ENCODE assay signal across 12 cellular contexts in genomic region chr14:92294506-92294905, GRCh38. TPM values are rescaled to one million over a fixed set of nuclear protein-coding genes. Genes with fewer than 3 reads are reported as not detected.
"Had no signal": no experiment of that assay in that cellular context is flagged by ENCODE, and none has a peak within 500 bp of the region (broad histone marks: within the 10 kb centered on the region; RNA-seq: fewer than 3 reads in every experiment).

No MANE protein-coding gene starts in this region.

- H3K36me3 Mint-ChIP-seq: IgD-negative memory B cell had no signal

- H3K27ac Mint-ChIP-seq: GM23338, H9, HFFc6, IgD-negative memory B cell had no signal

- FAIRE-seq: H1, H54, HepG2 had no signal

- H3K9me3 Mint-ChIP-seq: GM23338, H9, HFFc6 had no signal

- ATAC-seq: GM23338, HepG2 had no signal

- H3K4me3 Mint-ChIP-seq: GM23338, H9, HFFc6, IgD-negative memory B cell had no signal

- H2AFZ ChIP-seq: GM23338 had no signal

- H3K4me1 Mint-ChIP-seq: GM23338, H9, IgD-negative memory B cell had no signal

- H3K27ac ChIP-seq: HL-60, KMS-11 had no signal

- DNase-seq: H9, HCEC 1CT, HFFc6, KBM-7 had no signal

- H3K9ac ChIP-seq: KMS-11 had no signal

- H3K4me3 ChIP-seq: GM23338 had no signal

- H3K4me2 ChIP-seq: GM23338, KMS-11 had no signal

RNA-seq across cellular contexts. Expression of gene SLC24A4, which starts 28.5 kb away (rescaled TPM):
- total RNA-seq: HepG2, HFFc6, HT1080 had no signal
- polyA plus RNA-seq: HepG2, IgD-negative memory B cell had no signal
